1 cellular context compared by ENCODE assay signal in the genomic region with DNA sequence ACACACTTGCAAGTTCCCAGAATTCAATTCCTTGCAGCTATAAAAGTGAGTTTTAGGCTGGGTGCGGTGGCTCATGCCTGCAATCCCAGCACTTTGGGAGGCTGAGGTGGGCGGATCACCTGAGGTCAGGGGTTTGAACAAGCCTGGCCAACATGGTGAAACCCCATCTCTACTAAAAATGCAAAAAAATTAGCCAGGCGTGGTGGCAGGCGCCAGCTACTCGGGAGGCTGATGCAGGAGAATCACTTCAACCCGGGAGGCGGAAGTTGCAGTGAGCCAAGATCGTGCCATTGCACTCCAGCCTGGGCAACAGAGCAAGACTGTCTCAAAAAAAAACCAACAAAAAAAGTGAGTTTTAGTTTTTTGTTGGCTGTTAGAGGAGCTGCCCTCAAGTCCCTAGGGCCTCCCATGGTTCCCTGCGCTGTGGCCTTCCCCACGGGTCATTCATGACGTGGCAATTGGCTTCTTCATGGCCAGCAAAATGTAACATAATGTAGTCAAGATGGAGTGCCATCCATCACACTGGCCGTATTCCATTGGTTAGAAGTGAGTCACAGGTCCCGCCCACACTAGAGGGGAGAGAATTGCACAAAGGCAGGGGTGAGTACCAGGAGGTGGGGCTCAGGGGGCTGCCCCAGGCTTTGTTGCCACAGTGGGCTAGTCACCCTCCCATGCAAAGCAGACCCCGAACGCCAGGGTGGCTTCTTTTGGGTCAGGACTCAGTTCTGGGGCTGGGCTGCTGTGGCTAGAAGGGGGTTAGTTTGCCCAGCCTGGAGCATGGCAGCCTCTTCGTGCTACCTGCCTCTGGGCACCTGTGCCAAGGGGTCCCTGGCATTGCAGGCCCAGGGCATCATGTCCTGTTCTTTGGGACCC.
TF ChIP-seq lines count a peak whose summit lies in the region.

No MANE protein-coding gene starts in this region.

TF ChIP-seq in H1, 55 proteins besides CTCF, POLR2A, EP300 and RAD21:
- TF ChIP-seq HDAC6 (IDR thresholded peaks at IDR 0.05; ENCODE audit: low read depth, low read length) (no peak), CHD1 (IDR thresholded peaks at IDR 0.05; ENCODE audit: low read depth, low read length) (no peak), CEBPB (IDR thresholded peaks at IDR 0.05; ENCODE audit: low read depth, low read length) (no peak), TEAD4 (IDR thresholded peaks at IDR 0.05; ENCODE audit: low read depth, low read length) (no peak), NRF1 (IDR thresholded peaks at IDR 0.05; ENCODE audit: low read depth, low read length) (no peak), EGR1 (IDR thresholded peaks at IDR 0.05; ENCODE audit: borderline replicate concordance, low read depth, low read length) (no peak), EZH2 (IDR thresholded peaks at IDR 0.05; ENCODE audit: low read depth, low read length, severe bottlenecking) (no peak)
- TF ChIP-seq, protein P1, sequence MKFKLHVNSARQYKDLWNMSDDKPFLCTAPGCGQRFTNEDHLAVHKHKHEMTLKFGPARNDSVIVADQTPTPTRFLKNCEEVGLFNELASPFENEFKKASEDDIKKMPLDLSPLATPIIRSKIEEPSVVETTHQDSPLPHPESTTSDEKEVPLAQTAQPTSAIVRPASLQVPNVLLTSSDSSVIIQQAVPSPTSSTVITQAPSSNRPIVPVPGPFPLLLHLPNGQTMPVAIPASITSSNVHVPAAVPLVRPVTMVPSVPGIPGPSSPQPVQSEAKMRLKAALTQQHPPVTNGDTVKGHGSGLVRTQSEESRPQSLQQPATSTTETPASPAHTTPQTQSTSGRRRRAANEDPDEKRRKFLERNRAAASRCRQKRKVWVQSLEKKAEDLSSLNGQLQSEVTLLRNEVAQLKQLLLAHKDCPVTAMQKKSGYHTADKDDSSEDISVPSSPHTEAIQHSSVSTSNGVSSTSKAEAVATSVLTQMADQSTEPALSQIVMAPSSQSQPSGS (IDR thresholded peaks at IDR 0.05; ENCODE audit: low read length): no peak
- TF ChIP-seq, protein P2, sequence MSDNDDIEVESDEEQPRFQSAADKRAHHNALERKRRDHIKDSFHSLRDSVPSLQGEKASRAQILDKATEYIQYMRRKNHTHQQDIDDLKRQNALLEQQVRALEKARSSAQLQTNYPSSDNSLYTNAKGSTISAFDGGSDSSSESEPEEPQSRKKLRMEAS (IDR thresholded peaks at IDR 0.05): no peak
